10 cellular contexts compared by ENCODE assay signal in the genomic region with DNA sequence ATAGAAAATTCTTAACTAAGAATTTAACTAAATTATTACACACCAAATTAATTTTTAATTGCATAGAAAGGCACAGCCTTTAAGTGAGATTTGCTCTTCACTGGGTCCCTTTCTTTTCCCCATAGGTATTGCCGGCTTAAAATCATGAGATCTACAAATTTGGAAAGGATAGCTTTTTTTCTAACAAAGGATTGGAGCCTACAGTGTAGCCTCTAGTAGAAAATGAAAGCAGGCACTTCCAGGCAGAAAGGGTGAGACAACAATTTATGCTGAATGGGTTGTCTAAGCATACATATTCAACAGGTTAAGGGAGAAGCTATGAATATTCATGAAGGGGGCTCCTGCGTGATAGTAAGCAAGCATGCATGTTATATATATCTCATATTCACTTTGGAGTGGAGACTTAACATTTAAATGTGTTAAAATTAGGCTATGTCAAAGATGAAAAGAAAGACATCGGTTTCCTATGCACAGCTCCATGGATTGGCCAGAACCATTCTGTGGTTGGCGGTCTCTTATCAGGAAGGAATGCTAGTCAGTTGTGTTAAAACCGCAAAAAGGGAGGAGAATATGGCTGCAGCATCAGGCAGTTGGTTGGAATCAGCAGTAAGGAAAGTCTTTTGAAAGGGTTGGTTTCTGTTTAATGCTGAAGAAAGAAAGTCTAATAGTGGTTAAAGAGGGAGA.
DNase-seq lines count a peak whose midpoint lies in the region; ATAC-seq and TF ChIP-seq lines count a peak whose summit lies in the region.
"Had no signal": no experiment of that assay in that cellular context is flagged by ENCODE, and none has a peak within 500 bp of the region (broad histone marks: within the 10 kb centered on the region; RNA-seq: fewer than 3 reads in every experiment).

No MANE protein-coding gene starts in this region.

- no peak overlapping the region for H2AK5ac ChIP-seq in mesenchymal stem cell (ENCODE audit: low read length, severe bottlenecking)

- CTCF ChIA-PET in CD4-positive, alpha-beta T cell (lab: Charles Lee) = no interaction called here

- H3K9me2 ChIP-seq in Loucy (replicated peaks; ENCODE audit: low read depth, low read length) = no peaks in the 10 kb centered on the region

- POLR2A ChIA-PET in CD4-positive, alpha-beta T cell (lab: Charles Lee) = no interaction called here

- no peak overlapping the region for H3K27ac ChIP-seq in mesenchymal stem cell (ENCODE audit: low read length, poor library complexity, severe bottlenecking)
- no peak overlapping the region for H3K27ac ChIP-seq in CD4-positive, alpha-beta T cell (ENCODE audit: low read depth, low read length)

- no peak overlapping the region for H3K18ac ChIP-seq in mesenchymal stem cell (ENCODE audit: low read depth in 1 of 2, low read length in 2 of 2)

- no peaks in the 10 kb centered on the region for H3F3A ChIP-seq in Loucy (ENCODE audit: low read depth)

- ATAC-seq in CD4-positive, alpha-beta T cell (ENCODE audit: poor library complexity) = no peak
- ATAC-seq in HG02970 (IDR thresholded peaks at IDR 0.05; ENCODE audit: low FRiP score, unreplicated experiment) = no peak
- ATAC-seq: sciatic nerve had no signal

- no peak overlapping the region for H4K8ac ChIP-seq in mesenchymal stem cell (ENCODE audit: low read length)

- no peak overlapping the region for H3K23ac ChIP-seq in mesenchymal stem cell (ENCODE audit: low read length in 2 of 2)

- H3K27me3 ChIP-seq in Loucy (ENCODE audit: insufficient read depth, low read length, poor library complexity, severe bottlenecking) (no peaks in the 10 kb centered on the region), mesenchymal stem cell (ENCODE audit: control insufficient read depth in 1 of 2, insufficient read depth in 1 of 2, low read length in 2 of 2) (no peaks in the 10 kb centered on the region)
- H3K27me3 ChIP-seq in CD4-positive, alpha-beta T cell (ENCODE audit: control insufficient read depth, insufficient read depth, low read length) = peaks cover 7% of the 10 kb centered on the region

- H2BK120ac ChIP-seq in mesenchymal stem cell (ENCODE audit: low read depth, low read length) = no peak overlapping the region

- H3K9me3 Mint-ChIP-seq in CD4-positive, alpha-beta T cell = peaks cover 4% of the 10 kb centered on the region

- no peak overlapping the region for H2BK12ac ChIP-seq in mesenchymal stem cell (ENCODE audit: low read length in 2 of 2)

- H3K36me3 ChIP-seq in Loucy (ENCODE audit: insufficient read depth, low read length) (no peaks in the 10 kb centered on the region), mesenchymal stem cell (ENCODE audit: control insufficient read depth in 1 of 2, insufficient read depth in 2 of 2, low read depth in 1 of 2, low read length in 2 of 2) (no peaks in the 10 kb centered on the region)

- TF ChIP-seq CTCF in Loucy (conservative IDR thresholded peaks at IDR 0.05; ENCODE audit: low read length) = no peak
- TF ChIP-seq CTCF in CD4-positive, alpha-beta T cell (IDR thresholded peaks at IDR 0.05) = no peak

- peaks cover 18% of the 10 kb centered on the region for H3K4me1 ChIP-seq in Loucy (ENCODE audit: insufficient read depth, low read length, poor library complexity, severe bottlenecking)
- no peaks in the 10 kb centered on the region for H3K4me1 ChIP-seq in mesenchymal stem cell (ENCODE audit: control insufficient read depth, insufficient read depth, low read depth, low read length)

- no peak overlapping the region for H2BK15ac ChIP-seq in mesenchymal stem cell (ENCODE audit: low read depth, poor library complexity, severe bottlenecking)

- peak overlapping the region; percentile 28 for H3K9ac ChIP-seq in Loucy (ENCODE audit: low read depth, low read length, poor library complexity, severe bottlenecking)
- no peak overlapping the region for H3K9ac ChIP-seq in mesenchymal stem cell (ENCODE audit: low read length)

- H3K36me3 Mint-ChIP-seq in CD4-positive, alpha-beta T cell (ENCODE audit: low read depth) = peaks cover 4% of the 10 kb centered on the region

- H2BK5ac ChIP-seq in mesenchymal stem cell (ENCODE audit: low read depth, low read length, poor library complexity, severe bottlenecking) = no peak overlapping the region

- H3K79me1 ChIP-seq in mesenchymal stem cell (replicated peaks; ENCODE audit: low read length, poor library complexity, severe bottlenecking) = no peaks in the 10 kb centered on the region

- no peak overlapping the region for H3K27ac Mint-ChIP-seq in CD4-positive, alpha-beta T cell
- H3K27ac Mint-ChIP-seq: activated T-cell treated with anti-CD3 and anti-CD28 coated beads, Interleukin-2, amount 50 U/mL, for 24 hours had no signal

- H3K4me2 ChIP-seq in Loucy (ENCODE audit: low read depth, low read length, poor library complexity, severe bottlenecking) (peak overlapping the region; percentile 47), mesenchymal stem cell (ENCODE audit: low read length, poor library complexity, severe bottlenecking) (no peak overlapping the region)

- H4K20me1 ChIP-seq in Loucy (ENCODE audit: insufficient read depth, low read length, poor library complexity, severe bottlenecking) = no peaks in the 10 kb centered on the region

- intact Hi-C loops in CD4-positive, alpha-beta T cell (cut with DNase I, micrococcal nuclease) = no loop called here

- H2AFZ ChIP-seq in Loucy (ENCODE audit: low read length) = peak overlapping the region; percentile 47
- no peak overlapping the region for H2AFZ ChIP-seq in mesenchymal stem cell (ENCODE audit: low read depth, low read length)

- H3K27me3 Mint-ChIP-seq in CD4-positive, alpha-beta T cell = peaks cover 38% of the 10 kb centered on the region

- no peak overlapping the region for H4K91ac ChIP-seq in mesenchymal stem cell (ENCODE audit: low read length)

- no peaks in the 10 kb centered on the region for H3K79me2 ChIP-seq in Loucy (ENCODE audit: insufficient read depth, low read length)

- no peak overlapping the region for H3K4me3 Mint-ChIP-seq in CD4-positive, alpha-beta T cell
- H3K4me3 Mint-ChIP-seq: activated T-cell treated with anti-CD3 and anti-CD28 coated beads, Interleukin-2, amount 50 U/mL, for 24 hours had no signal

- no peaks in the 10 kb centered on the region for H3K4me1 Mint-ChIP-seq in CD4-positive, alpha-beta T cell (ENCODE audit: low read depth)

- no peak overlapping the region for H3K14ac ChIP-seq in mesenchymal stem cell (ENCODE audit: low read length in 2 of 2)

- H3K4ac ChIP-seq in mesenchymal stem cell (ENCODE audit: low read depth in 1 of 2, low read length in 2 of 2) = no peak overlapping the region

- H3K9me3 ChIP-seq in Loucy (ENCODE audit: insufficient read depth, low read depth, low read length) (peaks cover 7% of the 10 kb centered on the region; the same call in 1 of the 2 replicates), mesenchymal stem cell (ENCODE audit: control insufficient read depth, low read length) (no peaks in the 10 kb centered on the region)
- no peaks in the 10 kb centered on the region for H3K9me3 ChIP-seq in CD4-positive, alpha-beta T cell (ENCODE audit: control insufficient read depth, low read length)

- 80% methylated on average over 4 of the region's 5 CpGs for WGBS in mesenchymal stem cell

- DNase-seq in Daoy (ENCODE audit: low read depth) (peak; percentile 92), amniotic epithelial cell (ENCODE audit: low read depth) (peak; percentile 90), mesenchymal stem cell (peak; percentile 70), T1000 (lab: John Stamatoyannopoulos, UW) (no peak), NCI-H345 (lab: John Stamatoyannopoulos, UW) (no peak)
- no peak for DNase-seq in CD4-positive, alpha-beta T cell
- DNase-seq: activated T-cell treated with anti-CD3 and anti-CD28 coated beads, Interleukin-2, amount 50 U/mL, for 24 hours had no signal

- H3K4me3 ChIP-seq in Loucy (ENCODE audit: low read length, poor library complexity, severe bottlenecking) (peak overlapping the region; percentile 29), mesenchymal stem cell (ENCODE audit: insufficient read depth in 1 of 2, low read depth in 1 of 2, low read length in 2 of 2) (peak overlapping the region in 1 of 2 experiments; percentile 7)

Comparison
In these comparisons a context has a peak if more than half of its experiments do, and no peak if none do; other contexts are left out.
1. DNase-seq: peak in Daoy (single experiment), amniotic epithelial cell (single experiment) and mesenchymal stem cell (single experiment); none in CD4-positive, alpha-beta T cell (0 of 10), T1000 (single experiment) and NCI-H345 (single experiment).